1 cellular context compared by ENCODE assay signal in genomic region chr3:184748219-184749135, GRCh38.
TF ChIP-seq lines count a peak whose summit lies in the region.

No MANE protein-coding gene starts in this region.

TF ChIP-seq in GM23338, 12 proteins besides CTCF, POLR2A, EP300 and RAD21 (continued from another document):
- TF ChIP-seq REST (IDR thresholded peaks at IDR 0.05; ENCODE audit: unreplicated experiment) = no peak
